2 cellular contexts compared by ENCODE assay signal in the genomic region with DNA sequence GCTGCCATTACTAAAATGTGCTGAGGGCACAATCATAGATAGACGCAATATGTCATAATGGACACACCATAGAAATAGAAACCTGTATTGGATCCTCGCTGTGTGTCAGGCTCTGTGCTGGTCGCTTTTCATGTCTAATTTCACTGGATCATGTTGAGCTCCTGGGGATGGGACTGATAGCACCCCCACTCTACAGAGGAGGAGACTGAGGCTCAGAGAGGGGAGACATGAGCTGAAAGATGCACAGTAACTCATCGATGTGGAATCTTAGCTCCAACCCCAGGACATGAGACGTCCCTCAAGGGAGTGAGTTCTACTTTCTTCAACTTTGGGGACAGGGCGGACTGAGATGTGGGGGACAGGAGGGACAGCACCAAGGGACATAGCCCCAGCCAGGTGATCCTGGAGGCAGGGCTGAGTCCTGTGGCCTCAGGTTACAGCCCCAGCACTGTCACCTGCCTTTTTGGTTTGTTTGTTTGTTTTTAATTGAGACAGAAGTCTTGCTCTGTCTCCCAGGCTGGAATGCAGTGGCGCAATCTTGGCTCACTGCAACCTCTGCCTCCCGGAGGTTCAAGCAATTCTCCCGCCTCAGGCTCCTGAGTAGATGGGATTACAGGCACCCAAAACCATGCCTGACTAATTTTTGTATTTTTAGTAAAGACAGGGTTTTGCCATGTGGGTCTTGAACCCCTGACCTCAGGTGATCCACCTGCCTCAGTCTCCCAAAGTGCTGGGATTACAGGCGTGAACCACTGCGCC.
A peak's percentile ranks its signal among the peaks of the same experiment; 100 is the strongest.
TF ChIP-seq lines count a peak whose summit lies in the region.

No MANE protein-coding gene starts in this region.

TF ChIP-seq in A549, 52 proteins besides CTCF, POLR2A, EP300 and RAD21 (continued from another document):
- TF ChIP-seq, protein P1, sequence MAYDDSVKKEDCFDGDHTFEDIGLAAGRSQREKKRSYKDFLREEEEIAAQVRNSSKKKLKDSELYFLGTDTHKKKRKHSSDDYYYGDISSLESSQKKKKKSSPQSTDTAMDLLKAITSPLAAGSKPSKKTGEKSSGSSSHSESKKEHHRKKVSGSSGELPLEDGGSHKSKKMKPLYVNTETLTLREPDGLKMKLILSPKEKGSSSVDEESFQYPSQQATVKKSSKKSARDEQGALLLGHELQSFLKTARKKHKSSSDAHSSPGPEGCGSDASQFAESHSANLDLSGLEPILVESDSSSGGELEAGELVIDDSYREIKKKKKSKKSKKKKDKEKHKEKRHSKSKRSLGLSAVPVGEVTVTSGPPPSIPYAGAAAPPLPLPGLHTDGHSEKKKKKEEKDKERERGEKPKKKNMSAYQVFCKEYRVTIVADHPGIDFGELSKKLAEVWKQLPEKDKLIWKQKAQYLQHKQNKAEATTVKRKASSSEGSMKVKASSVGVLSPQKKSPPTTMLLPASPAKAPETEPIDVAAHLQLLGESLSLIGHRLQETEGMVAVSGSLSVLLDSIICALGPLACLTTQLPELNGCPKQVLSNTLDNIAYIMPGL (CRISPR knock-in tag; IDR thresholded peaks at IDR 0.05; ENCODE audit: borderline replicate concordance): no peak
- TF ChIP-seq, protein P2, sequence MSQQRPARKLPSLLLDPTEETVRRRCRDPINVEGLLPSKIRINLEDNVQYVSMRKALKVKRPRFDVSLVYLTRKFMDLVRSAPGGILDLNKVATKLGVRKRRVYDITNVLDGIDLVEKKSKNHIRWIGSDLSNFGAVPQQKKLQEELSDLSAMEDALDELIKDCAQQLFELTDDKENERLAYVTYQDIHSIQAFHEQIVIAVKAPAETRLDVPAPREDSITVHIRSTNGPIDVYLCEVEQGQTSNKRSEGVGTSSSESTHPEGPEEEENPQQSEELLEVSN (IDR thresholded peaks at IDR 0.05; ENCODE audit: borderline replicate concordance, low read depth): no peak
- peak; percentile 86 to 92 for TF ChIP-seq CEBPB (IDR thresholded peaks at IDR 0.05)
- no peak for TF ChIP-seq SREBF2 (IDR thresholded peaks at IDR 0.05)
- no peak for TF ChIP-seq CBX2 (IDR thresholded peaks at IDR 0.05; ENCODE audit: borderline replicate concordance, low read depth)
- TF ChIP-seq JUNB (IDR thresholded peaks at IDR 0.05): peak; percentile 24; the same call in 1 of the 2 replicates
- peak; percentile 38 to 52; a peak in 2 of 5 replicates for TF ChIP-seq JUN (IDR thresholded peaks at IDR 0.05)
TF ChIP-seq in A549: peak in this region for 4.

TF ChIP-seq in HEK293, 187 proteins besides CTCF, POLR2A, EP300 and RAD21 (continued from another document):
- TF ChIP-seq, protein P3, sequence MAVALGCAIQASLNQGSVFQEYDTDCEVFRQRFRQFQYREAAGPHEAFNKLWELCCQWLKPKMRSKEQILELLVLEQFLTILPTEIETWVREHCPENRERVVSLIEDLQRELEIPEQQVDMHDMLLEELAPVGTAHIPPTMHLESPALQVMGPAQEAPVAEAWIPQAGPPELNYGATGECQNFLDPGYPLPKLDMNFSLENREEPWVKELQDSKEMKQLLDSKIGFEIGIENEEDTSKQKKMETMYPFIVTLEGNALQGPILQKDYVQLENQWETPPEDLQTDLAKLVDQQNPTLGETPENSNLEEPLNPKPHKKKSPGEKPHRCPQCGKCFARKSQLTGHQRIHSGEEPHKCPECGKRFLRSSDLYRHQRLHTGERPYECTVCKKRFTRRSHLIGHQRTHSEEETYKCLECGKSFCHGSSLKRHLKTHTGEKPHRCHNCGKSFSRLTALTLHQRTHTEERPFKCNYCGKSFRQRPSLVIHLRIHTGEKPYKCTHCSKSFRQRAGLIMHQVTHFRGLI (tag by site-specific recombination; IDR thresholded peaks at IDR 0.05): no peak
